In genomic region chr7:5479941-5480517, GRCh38 we compare ENCODE assay signal across 24 cellular contexts.
"Had no signal": no experiment of that assay in that cellular context is flagged by ENCODE, and none has a peak within 500 bp of the region (broad histone marks: within the 10 kb centered on the region; RNA-seq: fewer than 3 reads in every experiment).

No MANE protein-coding gene starts in this region.

- H3K9me3 ChIP-seq: breast epithelium had no signal

- H3K4me3 Mint-ChIP-seq: activated CD4-positive, alpha-beta memory T cell treated with anti-CD3 and anti-CD28 coated beads, Interleukin-2, amount 10 ng/mL, durations not matched to agents 7 days and 5 days; activated naive CD4-positive, alpha-beta T cell treated with anti-CD3 and anti-CD28 coated beads, Interleukin-2, amount 10 ng/mL, durations not matched to agents 7 days and 5 days; activated naive CD8-positive, alpha-beta T cell treated with anti-CD3 and anti-CD28 coated beads for 36 hours; activated T-helper 17 cell treated with anti-CD3 and anti-CD28 coated beads, Interleukin-2, amount 50 U/mL, for 72 hours; T-cell had no signal

- ATAC-seq: activated T-helper 17 cell treated with anti-CD3 and anti-CD28 coated beads, Interleukin-2, amount 50 U/mL, for 72 hours; PC-3; T-cell had no signal

- H3K27me3 Mint-ChIP-seq: activated CD4-positive, alpha-beta memory T cell treated with anti-CD3 and anti-CD28 coated beads, Interleukin-2, amount 10 ng/mL, durations not matched to agents 7 days and 5 days; activated naive CD4-positive, alpha-beta T cell treated with anti-CD3 and anti-CD28 coated beads, Interleukin-2, amount 10 ng/mL, durations not matched to agents 7 days and 5 days; activated naive CD8-positive, alpha-beta T cell treated with anti-CD3 and anti-CD28 coated beads for 36 hours; activated T-helper 17 cell treated with anti-CD3 and anti-CD28 coated beads, Interleukin-2, amount 50 U/mL, for 72 hours; T-cell had no signal

- H3K4me1 ChIP-seq: breast epithelium had no signal

- H3K27ac Mint-ChIP-seq: activated CD4-positive, alpha-beta memory T cell treated with anti-CD3 and anti-CD28 coated beads, Interleukin-2, amount 10 ng/mL, durations not matched to agents 7 days and 5 days; activated naive CD4-positive, alpha-beta T cell treated with anti-CD3 and anti-CD28 coated beads, Interleukin-2, amount 10 ng/mL, durations not matched to agents 7 days and 5 days; activated naive CD8-positive, alpha-beta T cell treated with anti-CD3 and anti-CD28 coated beads for 36 hours; activated T-helper 17 cell treated with anti-CD3 and anti-CD28 coated beads, Interleukin-2, amount 50 U/mL, for 72 hours; T-cell had no signal

- H3K4me1 Mint-ChIP-seq: activated T-helper 17 cell treated with anti-CD3 and anti-CD28 coated beads, Interleukin-2, amount 50 U/mL, for 72 hours had no signal

- H3K27ac ChIP-seq: breast epithelium had no signal

- H3K36me3 ChIP-seq: breast epithelium had no signal

- H3K9me3 Mint-ChIP-seq: activated CD4-positive, alpha-beta memory T cell treated with anti-CD3 and anti-CD28 coated beads, Interleukin-2, amount 10 ng/mL, durations not matched to agents 7 days and 5 days; activated naive CD4-positive, alpha-beta T cell treated with anti-CD3 and anti-CD28 coated beads, Interleukin-2, amount 10 ng/mL, durations not matched to agents 7 days and 5 days; activated naive CD8-positive, alpha-beta T cell treated with anti-CD3 and anti-CD28 coated beads for 36 hours; activated T-helper 17 cell treated with anti-CD3 and anti-CD28 coated beads, Interleukin-2, amount 50 U/mL, for 72 hours; T-cell had no signal

- H3K27me3 ChIP-seq: breast epithelium had no signal

- DNase-seq: activated CD4-positive, alpha-beta memory T cell treated with anti-CD3 and anti-CD28 coated beads, Interleukin-2, amount 10 ng/mL, durations not matched to agents 7 days and 5 days; activated CD4-positive, alpha-beta T cell treated with anti-CD3 and anti-CD28 coated beads, Interleukin-2, amount 50 U/mL, for 1 hour; activated CD4-positive, CD25-positive, alpha-beta regulatory T cell; activated gamma-delta T cell; activated naive CD4-positive, alpha-beta T cell treated with anti-CD3 and anti-CD28 coated beads, Interleukin-2, amount 10 ng/mL, durations not matched to agents 7 days and 5 days; activated naive CD8-positive, alpha-beta T cell treated with anti-CD3 and anti-CD28 coated beads for 36 hours; activated T-cell treated with anti-CD3 and anti-CD28 coated beads for 4 hours; activated T-cell treated with anti-CD3 and anti-CD28 coated beads, Interleukin-2, amount 50 U/mL, for 48 hours; anterior cingulate cortex; caudate nucleus; MM.1S; NCI-H1105; NCI-H1436; NCI-H1694 treated with DMSO at 0.1 percent for 48 hours; NCI-H2029 treated with DMSO at 0.1 percent for 48 hours; NCI-H510A treated with DMSO at 0.1 percent for 48 hours; NCI-H69; PC-3; SHP77 treated with DMSO at 0.1 percent for 48 hours; T-cell; T-helper 2 cell; T1000 had no signal

- H3K4me3 ChIP-seq: breast epithelium had no signal
